ENCODE assay signal across 1 cellular context in the genomic region with DNA sequence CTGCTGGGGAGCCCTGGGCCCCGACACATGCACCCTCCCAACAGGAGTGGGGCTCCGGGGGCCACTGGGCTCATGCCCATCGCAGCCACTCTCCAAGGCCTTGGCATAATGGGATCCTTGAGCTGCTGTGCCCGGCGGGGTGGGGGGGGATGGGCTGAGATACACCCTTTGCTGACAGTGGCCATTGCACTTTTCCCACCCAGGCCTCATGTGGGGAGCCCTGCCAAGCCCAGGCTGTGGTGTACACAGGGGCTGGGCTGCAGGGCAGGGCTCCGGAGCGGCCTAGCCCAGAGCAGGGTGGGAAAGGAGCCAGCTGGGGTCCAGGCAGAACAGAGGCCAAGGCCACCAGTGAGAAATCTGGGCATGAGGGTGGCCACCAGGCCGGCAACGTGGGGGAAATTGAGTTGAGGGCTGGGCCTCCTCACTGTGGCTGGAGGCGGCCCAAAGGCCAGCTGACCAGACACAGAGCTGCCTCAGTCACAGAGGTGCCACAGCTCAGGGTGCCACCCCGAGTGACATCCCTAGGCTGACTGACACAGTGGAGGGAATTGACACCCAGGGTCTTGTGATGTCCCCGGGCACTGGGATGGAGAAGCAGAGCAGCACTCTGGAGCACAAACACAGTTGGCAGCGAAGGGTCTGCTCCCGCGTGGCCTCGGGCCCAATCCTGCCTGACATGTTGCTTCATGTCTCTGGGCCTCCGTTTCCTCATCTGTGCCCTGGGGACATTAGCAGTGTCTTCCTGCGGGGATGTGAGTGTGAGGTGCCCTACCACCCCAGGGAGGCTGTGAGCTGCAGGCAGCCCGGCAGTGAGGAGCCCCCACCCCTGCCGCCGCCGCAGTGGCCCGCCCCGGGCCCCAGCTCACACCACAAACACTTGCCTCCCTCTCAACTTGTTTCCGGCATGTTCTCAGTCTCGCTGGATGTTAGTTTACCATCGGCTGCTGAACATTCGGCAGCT.
TF ChIP-seq lines count a peak whose summit lies in the region.

No MANE protein-coding gene starts in this region.

TF ChIP-seq in GM12878, 131 proteins besides CTCF, POLR2A, EP300 and RAD21:
- peak; percentile 36; the same call in 1 of the 2 replicates for TF ChIP-seq RUNX3 (IDR thresholded peaks at IDR 0.05; ENCODE audit: low read length)
- TF ChIP-seq BACH1 (IDR thresholded peaks at IDR 0.05; ENCODE audit: borderline replicate concordance) = no peak
TF ChIP-seq in GM12878: peak in this region for 1.
